In genomic region chr3:64187065-64187959, GRCh38 we compare ENCODE assay signal across 8 cellular contexts. TPM values are rescaled to one million over a fixed set of nuclear protein-coding genes. Genes with fewer than 3 reads are reported as not detected.
A peak's percentile ranks its signal among the peaks of the same experiment; 100 is the strongest.
DNase-seq lines count a peak whose midpoint lies in the region; ATAC-seq, FAIRE-seq and TF ChIP-seq lines count a peak whose summit lies in the region.

No MANE protein-coding gene starts in this region.

- peaks cover 12% of the 10 kb centered on the region for H3K27me3 Mint-ChIP-seq in activated T-cell treated with anti-CD3 and anti-CD28 coated beads, Interleukin-2, amount 50 U/mL, for 72 hours (ENCODE audit: low read depth)

- no peaks in the 10 kb centered on the region for H3K4me1 Mint-ChIP-seq in activated T-cell treated with anti-CD3 and anti-CD28 coated beads, Interleukin-2, amount 50 U/mL, for 72 hours (ENCODE audit: low read depth)

- H3K4me3 ChIP-seq in foreskin fibroblast (ENCODE audit: low read depth in 1 of 2, low read length in 2 of 2) (no peak overlapping the region), pancreas (no peak overlapping the region)

- peaks cover 17 to 32% (median 20%) of the 10 kb centered on the region in 3 donors for H3K4me1 ChIP-seq in pancreas

- intact Hi-C loops in pancreas (cut with DNase I): no loop called here

- ATAC-seq in pancreas (peak; percentile 89 to 92 (median 90)), GM18867 (IDR thresholded peaks at IDR 0.05; ENCODE audit: unreplicated experiment) (no peak), GM18858 (IDR thresholded peaks at IDR 0.05; ENCODE audit: unreplicated experiment) (no peak)
- ATAC-seq in activated T-cell treated with anti-CD3 and anti-CD28 coated beads, Interleukin-2, amount 50 U/mL, for 72 hours (replicated peaks in 1 of 2): no peak

- TF ChIP-seq CTCF in foreskin fibroblast (IDR thresholded peaks at IDR 0.05; ENCODE audit: low read depth, low read length) (no peak), pancreas (IDR thresholded peaks at IDR 0.05) (peak in 1 of 4 donors; percentile 6)

- peak; percentile 92 for DNase-seq in Daoy (ENCODE audit: low read depth)
- peak; percentile 97 for DNase-seq in RPMI7951 (ENCODE audit: low read depth)
- DNase-seq in foreskin fibroblast: peak; percentile 90 to 93
- DNase-seq in pancreas: peak; percentile 63 to 88 (median 82)
- DNase-seq in NAMALWA (ENCODE audit: low spot score): no peak
- DNase-seq in activated T-cell treated with anti-CD3 and anti-CD28 coated beads, Interleukin-2, amount 50 U/mL, for 72 hours: no peak

- H3K9me3 Mint-ChIP-seq in activated T-cell treated with anti-CD3 and anti-CD28 coated beads, Interleukin-2, amount 50 U/mL, for 72 hours: peaks cover 0 to 3% of the 10 kb centered on the region in 2 donors

- peak overlapping the region; percentile 43 to 87 (median 68) for H3K27ac ChIP-seq in pancreas

- H3K4me3 Mint-ChIP-seq in activated T-cell treated with anti-CD3 and anti-CD28 coated beads, Interleukin-2, amount 50 U/mL, for 72 hours: no peak overlapping the region

- no peaks in the 10 kb centered on the region for H3K27me3 ChIP-seq in pancreas

- no peaks in the 10 kb centered on the region for H3K36me3 ChIP-seq in pancreas

- H3K9me3 ChIP-seq in pancreas: no peaks in the 10 kb centered on the region

- no peak overlapping the region for H3K27ac Mint-ChIP-seq in activated T-cell treated with anti-CD3 and anti-CD28 coated beads, Interleukin-2, amount 50 U/mL, for 72 hours

- H3K36me3 Mint-ChIP-seq in activated T-cell treated with anti-CD3 and anti-CD28 coated beads, Interleukin-2, amount 50 U/mL, for 72 hours (ENCODE audit: insufficient read depth in 2 of 2): no peaks in the 10 kb centered on the region

- FAIRE-seq in pancreas (lab: Jason Lieb, UNC): no peak

- WGBS in pancreas, 2 donors: 21 to 27% methylated on average over 9 of the region's 9 CpGs

RNA-seq across cellular contexts. Expression of gene PRICKLE2, which starts 38.0 kb away (rescaled TPM):
- total RNA-seq in Daoy (2014; rRNA removed; shearing (Covaris generic)): 7.9 and 13.0 TPM in 2 replicates
- 9.8 and 15.0 TPM in 2 replicates for total RNA-seq in RPMI7951 (2014; rRNA removed; shearing (Covaris generic))
- total RNA-seq in pancreas: 10 to 100 TPM in 2 of 6 donors, 1 to 10 TPM in 4; 5.0 to 13.9 (median 8.7) TPM
- 1 to 10 TPM; 1.5 to 4.1 TPM for polyA plus RNA-seq in pancreas
- total RNA-seq in activated T-cell treated with anti-CD3 and anti-CD28 coated beads, Interleukin-2, amount 50 U/mL, for 72 hours: under 1 TPM; 0.09 to 0.17 TPM

Comparison
In these comparisons a context has a peak if more than half of its experiments do, and no peak if none do; other contexts are left out.
1. DNase-seq: peak in Daoy (single experiment), RPMI7951 (single experiment), foreskin fibroblast (2 of 2) and pancreas (6 of 6); none in NAMALWA (single experiment) and activated T-cell treated with anti-CD3 and anti-CD28 coated beads, Interleukin-2, amount 50 U/mL, for 72 hours (0 of 2).
2. ATAC-seq: peak in pancreas (4 of 4); none in GM18867 (single experiment), GM18858 (single experiment) and activated T-cell treated with anti-CD3 and anti-CD28 coated beads, Interleukin-2, amount 50 U/mL, for 72 hours (0 of 2).